8 cellular contexts compared by ENCODE assay signal in the genomic region with DNA sequence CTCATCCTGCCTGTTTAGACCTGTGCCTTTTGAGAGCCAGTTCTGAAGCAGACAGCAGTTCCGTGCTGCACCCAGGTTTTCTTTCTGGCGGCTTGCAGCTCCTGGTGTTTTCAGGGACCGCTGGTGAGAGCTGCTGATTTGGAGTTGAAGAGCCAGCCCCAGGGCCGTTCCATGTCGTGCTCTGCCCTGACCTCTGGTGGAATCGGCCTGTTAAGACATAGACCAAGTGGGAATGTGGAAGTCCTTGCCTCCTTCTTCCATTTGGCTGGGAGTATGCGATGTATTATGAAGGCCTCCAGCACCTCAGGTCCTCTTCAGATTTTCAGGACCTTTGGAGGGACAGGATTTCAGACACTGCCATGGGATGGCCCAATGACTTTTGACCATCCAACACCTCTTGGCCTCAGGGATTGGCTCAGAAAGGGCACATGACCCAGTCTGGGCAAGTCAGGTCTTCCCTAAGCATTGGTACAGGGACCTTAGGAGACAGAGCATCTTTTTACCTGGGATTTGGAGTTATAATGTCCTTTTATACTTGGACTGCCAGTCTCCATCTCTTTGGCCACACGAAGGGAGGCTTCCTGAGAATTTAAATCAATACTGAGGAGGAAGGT.
DNase-seq lines count a peak whose midpoint lies in the region; ATAC-seq lines count a peak whose summit lies in the region.

No MANE protein-coding gene starts in this region.

- DNase-seq in ACHN: peak; percentile 57
- peak; percentile 80 for DNase-seq in NCI-H69 (lab: John Stamatoyannopoulos, UW)
- DNase-seq in activated CD8-positive, alpha-beta memory T cell treated with anti-CD3 and anti-CD28 coated beads for 24 hours: peak; percentile 72
- DNase-seq in epidermal melanocyte (ENCODE audit: insufficient read length, low spot score): peak; percentile 75
- DNase-seq in mucosa of gallbladder (ENCODE audit: low spot score): peak; percentile 75
- peak; percentile 24 for DNase-seq in stimulated activated naive CD4-positive, alpha-beta T cell treated with Interleukin-2 at 50 U/mL for 16 hours (lab: John Stamatoyannopoulos, UW)

- ATAC-seq in GM18498 (IDR thresholded peaks at IDR 0.05; ENCODE audit: unreplicated experiment) (peak; percentile 76), HG03135 (IDR thresholded peaks at IDR 0.05; ENCODE audit: unreplicated experiment) (peak; percentile 79)

- in situ Hi-C loops in ACHN (cut with HindIII; ENCODE audit: low pct_ligation_motif_present, low pct_unique_long_range_greater_than_20kb, low sequenced_read_pairs): no loop called here

Comparison
In these comparisons a context has a peak if more than half of its experiments do, and no peak if none do; other contexts are left out.
1. Peak in every context shown above with its lines: DNase-seq and ATAC-seq.
2. DNase-seq: peak in every context shown above with its lines; median percentile 80 in NCI-H69; 75 in epidermal melanocyte; 75 in mucosa of gallbladder; 72 in activated CD8-positive, alpha-beta memory T cell treated with anti-CD3 and anti-CD28 coated beads for 24 hours; 57 in ACHN; 24 in stimulated activated naive CD4-positive, alpha-beta T cell treated with Interleukin-2 at 50 U/mL for 16 hours.